11 cellular contexts compared by ENCODE assay signal in genomic region chr14:75978249-75978731, GRCh38. TPM values are rescaled to one million over a fixed set of nuclear protein-coding genes. Genes with fewer than 3 reads are reported as not detected.
DNase-seq lines count a peak whose midpoint lies in the region; ATAC-seq and TF ChIP-seq lines count a peak whose summit lies in the region.
"Had no signal": no experiment of that assay in that cellular context is flagged by ENCODE, and none has a peak within 500 bp of the region (broad histone marks: within the 10 kb centered on the region; RNA-seq: fewer than 3 reads in every experiment).

No MANE protein-coding gene starts in this region.

- no peak overlapping the region for H2BK12ac ChIP-seq in neuronal stem cell (ENCODE audit: low read length)

- peaks cover 5% of the 10 kb centered on the region for H3K79me1 ChIP-seq in neuronal stem cell (ENCODE audit: low read depth, low read length)

- TF ChIP-seq CTCF in GM23338 (conservative IDR thresholded peaks at IDR 0.05; ENCODE audit: low read depth in 2 of 2): no peak

- H3K79me2 ChIP-seq in GM23248 (ENCODE audit: insufficient read depth) (no peaks in the 10 kb centered on the region), GM23338 (replicated peaks; ENCODE audit: insufficient read depth) (no peaks in the 10 kb centered on the region)

- H4K20me1 ChIP-seq in GM23248 (ENCODE audit: insufficient read depth): no peaks in the 10 kb centered on the region
- no peaks in the 10 kb centered on the region; the same call in 1 of the 2 replicates for H4K20me1 ChIP-seq in GM23338 (replicated peaks; ENCODE audit: insufficient read depth)

- H2BK15ac ChIP-seq in neuronal stem cell (ENCODE audit: low read length): peak overlapping the region; percentile 20

- no peak overlapping the region for H3K27ac ChIP-seq in GM23248
- H3K27ac ChIP-seq in neuronal stem cell (replicated peaks; ENCODE audit: low read length): no peak overlapping the region
- no peak overlapping the region for H3K27ac ChIP-seq in GM23338 (ENCODE audit: low read depth)

- H3K36me3 ChIP-seq in GM23248 (ENCODE audit: low read depth) (no peaks in the 10 kb centered on the region), neuronal stem cell (replicated peaks in 1 of 2; ENCODE audit: control insufficient read depth in 2 of 2, insufficient read depth in 2 of 2, low read length in 2 of 2) (no peaks in the 10 kb centered on the region), GM23338 (ENCODE audit: insufficient read depth) (no peaks in the 10 kb centered on the region)

- no peaks in the 10 kb centered on the region for H3K27me3 Mint-ChIP-seq in activated naive CD8-positive, alpha-beta T cell treated with anti-CD3 and anti-CD28 coated beads for 36 hours
- H3K27me3 Mint-ChIP-seq in GM23338 (ENCODE audit: insufficient read depth, low read depth, poor library complexity): peaks cover 16% of the 10 kb centered on the region

- DNase-seq in DMS53 (lab: John Stamatoyannopoulos, UW) (peak; percentile 19), DMS53 treated with DMSO at 0.1 percent for 48 hours (lab: John Stamatoyannopoulos, UW; ENCODE audit: unreplicated experiment) (no peak), GM23248 (peak; percentile 12), neuronal stem cell (ENCODE audit: low spot score) (no peak), COR-L47 (lab: John Stamatoyannopoulos, UW) (no peak), GM23338 (ENCODE audit: low spot score) (no peak), sciatic nerve (ENCODE audit: low spot score) (no peak)
- no peak for DNase-seq in activated naive CD8-positive, alpha-beta T cell treated with anti-CD3 and anti-CD28 coated beads for 36 hours
- DNase-seq: IMR-90 had no signal

- H3K27ac Mint-ChIP-seq in activated naive CD8-positive, alpha-beta T cell treated with anti-CD3 and anti-CD28 coated beads for 36 hours: peak overlapping the region; percentile 56
- no peak overlapping the region for H3K27ac Mint-ChIP-seq in GM23338
- H3K27ac Mint-ChIP-seq: activated T-helper 1 cell treated with anti-CD3 and anti-CD28 coated beads, Interleukin-12 subunit alpha, Interleukin-12 subunit beta, Interleukin-2, Interleukin-4 antibody, amounts not matched to agents 30 ng/mL and 10 ng/mL and 1 ng/mL, durations not matched to agents 14 hours and 24 hours and 36 hours; T-helper 1 cell treated with Interleukin-12 subunit alpha and Interleukin-12 subunit beta and Interleukin-4 antibody, amounts not matched to agents 30 μg/mL and 1 μg/mL, for 36 hours had no signal

- no peak overlapping the region for H4K8ac ChIP-seq in neuronal stem cell (ENCODE audit: low read depth, low read length)

- intact Hi-C loops in sciatic nerve (cut with DNase I): loop anchor here (10.0 kb wide), 1 partner anchor 383 kb away; no protein-coding TSS in a partner anchor

- H2AFZ ChIP-seq in GM23248 (no peak overlapping the region), neuronal stem cell (ENCODE audit: low read length) (no peak overlapping the region), GM23338 (no peak overlapping the region)

- H3K9me3 ChIP-seq in GM23248 (ENCODE audit: low read depth) (no peaks in the 10 kb centered on the region), neuronal stem cell (replicated peaks in 1 of 2; ENCODE audit: control insufficient read depth in 2 of 2, insufficient read depth in 1 of 2, low read depth in 1 of 2, low read length in 2 of 2) (no peaks in the 10 kb centered on the region)

- H3K18ac ChIP-seq in neuronal stem cell (ENCODE audit: low read length): peak overlapping the region; percentile 25

- no peak overlapping the region for H2BK5ac ChIP-seq in neuronal stem cell (ENCODE audit: low read length)

- no peak overlapping the region for H2AK5ac ChIP-seq in neuronal stem cell (ENCODE audit: low read depth, low read length)

- H3K4me3 ChIP-seq in GM23248: no peak overlapping the region
- no peak overlapping the region for H3K4me3 ChIP-seq in neuronal stem cell (ENCODE audit: low read length in 2 of 2)
- H3K4me3 ChIP-seq in GM23338: no peak overlapping the region

- in situ Hi-C loops in GM23248 (cut with MboI): no loop called here

- ATAC-seq in GM23338 (no peak), sciatic nerve (no peak)

- peaks cover 30% of the 10 kb centered on the region for H3K4me1 Mint-ChIP-seq in activated naive CD8-positive, alpha-beta T cell treated with anti-CD3 and anti-CD28 coated beads for 36 hours
- H3K4me1 Mint-ChIP-seq in GM23338: peaks cover 38% of the 10 kb centered on the region

- H3K4me3 Mint-ChIP-seq in activated naive CD8-positive, alpha-beta T cell treated with anti-CD3 and anti-CD28 coated beads for 36 hours: no peak overlapping the region
- no peak overlapping the region for H3K4me3 Mint-ChIP-seq in GM23338
- H3K4me3 Mint-ChIP-seq: activated T-helper 1 cell treated with anti-CD3 and anti-CD28 coated beads, Interleukin-12 subunit alpha, Interleukin-12 subunit beta, Interleukin-2, Interleukin-4 antibody, amounts not matched to agents 30 ng/mL and 10 ng/mL and 1 ng/mL, durations not matched to agents 14 hours and 24 hours and 36 hours; T-helper 1 cell treated with Interleukin-12 subunit alpha and Interleukin-12 subunit beta and Interleukin-4 antibody, amounts not matched to agents 30 μg/mL and 1 μg/mL, for 36 hours had no signal

- no peak overlapping the region for H3K23ac ChIP-seq in neuronal stem cell (ENCODE audit: low read depth, low read length, poor library complexity)

- no peak overlapping the region for H3K4ac ChIP-seq in neuronal stem cell (ENCODE audit: low read length)

- H3K9me3 Mint-ChIP-seq in activated naive CD8-positive, alpha-beta T cell treated with anti-CD3 and anti-CD28 coated beads for 36 hours: no peaks in the 10 kb centered on the region
- no peaks in the 10 kb centered on the region; the same call in 2 of the 3 replicates for H3K9me3 Mint-ChIP-seq in GM23338
- H3K9me3 Mint-ChIP-seq: activated T-helper 1 cell treated with anti-CD3 and anti-CD28 coated beads, Interleukin-12 subunit alpha, Interleukin-12 subunit beta, Interleukin-2, Interleukin-4 antibody, amounts not matched to agents 30 ng/mL and 10 ng/mL and 1 ng/mL, durations not matched to agents 14 hours and 24 hours and 36 hours; T-helper 1 cell treated with Interleukin-12 subunit alpha and Interleukin-12 subunit beta and Interleukin-4 antibody, amounts not matched to agents 30 μg/mL and 1 μg/mL, for 36 hours had no signal

- H3K27me3 ChIP-seq in GM23248 (replicated peaks; ENCODE audit: insufficient read depth): no peaks in the 10 kb centered on the region
- peaks cover 0 to 14% (median 6%) of the 10 kb centered on the region in 3 experiments for H3K27me3 ChIP-seq in neuronal stem cell (ENCODE audit: control insufficient read depth in 3 of 3, insufficient read depth in 3 of 3, low read depth in 1 of 3, low read length in 3 of 3)
- H3K27me3 ChIP-seq in GM23338 (ENCODE audit: insufficient read depth): peaks cover 20% of the 10 kb centered on the region

- H4K91ac ChIP-seq in neuronal stem cell (ENCODE audit: low read depth, low read length, poor library complexity): no peak overlapping the region

- H2BK120ac ChIP-seq in neuronal stem cell (ENCODE audit: low read depth, low read length): no peak overlapping the region

- H3K4me1 ChIP-seq in GM23248 (ENCODE audit: insufficient read depth) (peaks cover 36% of the 10 kb centered on the region), neuronal stem cell (ENCODE audit: control insufficient read depth in 2 of 2, insufficient read depth in 1 of 2, low read depth in 1 of 2, low read length in 2 of 2) (peaks cover 8 to 10% of the 10 kb centered on the region in 2 donors), GM23338 (ENCODE audit: insufficient read depth) (peaks cover 28% of the 10 kb centered on the region)

- H3K36me3 Mint-ChIP-seq in activated naive CD8-positive, alpha-beta T cell treated with anti-CD3 and anti-CD28 coated beads for 36 hours: no peaks in the 10 kb centered on the region
- no peaks in the 10 kb centered on the region for H3K36me3 Mint-ChIP-seq in GM23338 (ENCODE audit: low read depth)

- no peak overlapping the region for H3K14ac ChIP-seq in neuronal stem cell (ENCODE audit: low read length)

- no peak overlapping the region for H3K9ac ChIP-seq in GM23248
- peak overlapping the region; percentile 66 for H3K9ac ChIP-seq in neuronal stem cell (ENCODE audit: low read depth, low read length, poor library complexity)

- WGBS in GM23248 (ENCODE audit: low coverage in 1 of 2, low lambda C conversion rate in 2 of 2, missing lambda C conversion rate in 2 of 2), 2 experiments: 62 to 63% methylated on average over 10 of the region's 10 CpGs
- no CpG with 5 or more reads among the region's 10 CpGs for WGBS in neuronal stem cell (ENCODE audit: extremely low coverage in 2 of 2, insufficient read length in 2 of 2, insufficient replicate concordance in 1 of 2), 2 donors

- H3F3A ChIP-seq in GM23248 (ENCODE audit: insufficient read depth) (no peaks in the 10 kb centered on the region), GM23338 (replicated peaks; ENCODE audit: low read depth) (0 out of 2 replicates have a peak, but pooled peaks cover 1% of the 10 kb centered on the region)

- H3K4me2 ChIP-seq in GM23248 (ENCODE audit: unreplicated experiment): no peak overlapping the region
- no peak overlapping the region for H3K4me2 ChIP-seq in neuronal stem cell (ENCODE audit: insufficient read depth, low read length, poor library complexity, severe bottlenecking)
- no peak overlapping the region; the same call in 1 of the 2 replicates for H3K4me2 ChIP-seq in GM23338

- H3K9me2 ChIP-seq in GM23248 (ENCODE audit: insufficient read depth) (no peaks in the 10 kb centered on the region), GM23338 (ENCODE audit: insufficient read depth) (no peaks in the 10 kb centered on the region)

TF ChIP-seq in GM23338, 12 proteins besides CTCF, POLR2A, EP300 and RAD21 (continues in another document):
- TF ChIP-seq NANOG (IDR thresholded peaks at IDR 0.05; ENCODE audit: borderline replicate concordance): no peak
- TF ChIP-seq STAT1 (IDR thresholded peaks at IDR 0.05; ENCODE audit: unreplicated experiment): no peak
- TF ChIP-seq JUNB (IDR thresholded peaks at IDR 0.05; ENCODE audit: unreplicated experiment): no peak

RNA-seq across cellular contexts. Expression of gene TGFB3, which starts 3.5 kb away (rescaled TPM):
- 3.2 and 3.9 TPM in 2 replicates for total RNA-seq in GM23248 (2014; rRNA removed; shearing (Covaris generic))
- 3.7 and 4.0 TPM in 2 replicates for polyA plus RNA-seq in GM23248 (2016; fragmentation: Nextera tagmentation; extraction: Ambion mirVana)
- 1 to 10 TPM; 2.4 to 3.8 TPM for total RNA-seq in activated naive CD8-positive, alpha-beta T cell treated with anti-CD3 and anti-CD28 coated beads for 36 hours
- 0.24 TPM for polyA plus RNA-seq in neuronal stem cell (2013, experiment 1 of 2)
- polyA plus RNA-seq in neuronal stem cell (2013, experiment 2 of 2): 0.21 TPM
- 0.17 and 0.35 TPM in 2 replicates for total RNA-seq in GM23338 (2014; rRNA removed; shearing (Covaris generic))
- 0.50 and 0.87 TPM in 2 replicates for polyA plus RNA-seq in GM23338 (2016; fragmentation: Nextera tagmentation; extraction: Ambion mirVana)
- total RNA-seq in sciatic nerve: 31.7 TPM

RNA-seq across cellular contexts. Expression of gene IFT43, which starts 7.3 kb away (rescaled TPM):
- total RNA-seq in GM23248 (2014; rRNA removed; shearing (Covaris generic)): 40.5 and 41.4 TPM in 2 replicates
- 67.9 and 74.1 TPM in 2 replicates for polyA plus RNA-seq in GM23248 (2016; fragmentation: Nextera tagmentation; extraction: Ambion mirVana)
- total RNA-seq in activated naive CD8-positive, alpha-beta T cell treated with anti-CD3 and anti-CD28 coated beads for 36 hours: 1 to 10 TPM; 9.0 to 9.7 TPM
- 25.4 TPM for polyA plus RNA-seq in neuronal stem cell (2013, experiment 1 of 2)
- polyA plus RNA-seq in neuronal stem cell (2013, experiment 2 of 2): 24.9 TPM
- 17.5 and 21.5 TPM in 2 replicates for total RNA-seq in GM23338 (2014; rRNA removed; shearing (Covaris generic))
- polyA plus RNA-seq in GM23338 (2016; fragmentation: Nextera tagmentation; extraction: Ambion mirVana): 43.1 and 49.9 TPM in 2 replicates
- 33.8 TPM for total RNA-seq in sciatic nerve

Comparison
In these comparisons a context has a peak if more than half of its experiments do, and no peak if none do; other contexts are left out.
1. DNase-seq: peak in DMS53 (single experiment) and GM23248 (single experiment); none in DMS53 treated with DMSO at 0.1 percent for 48 hours (single experiment), activated naive CD8-positive, alpha-beta T cell treated with anti-CD3 and anti-CD28 coated beads for 36 hours (single experiment), neuronal stem cell (single experiment), COR-L47 (single experiment), GM23338 (single experiment) and sciatic nerve (single experiment).